ENCODE assay signal across 17 cellular contexts in the genomic region with DNA sequence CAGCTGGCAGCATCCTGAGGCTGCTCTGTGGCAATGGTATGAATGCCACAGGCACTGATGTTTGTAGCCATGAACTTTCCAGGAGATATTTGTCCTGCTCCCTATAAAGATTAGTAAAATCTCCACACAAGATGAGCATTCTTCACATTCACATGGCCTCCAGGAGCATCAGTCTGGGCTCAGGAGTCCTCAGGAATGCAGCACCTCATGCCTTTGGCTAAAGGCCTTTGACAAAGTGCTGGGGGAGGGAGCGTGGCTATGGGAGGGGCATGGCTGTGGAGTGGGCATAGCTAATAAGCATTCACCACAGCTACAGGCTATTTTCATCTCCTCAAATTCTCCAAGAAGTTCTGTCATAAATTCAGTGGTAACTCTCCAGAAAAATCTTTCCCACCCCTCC.
"Had no signal": no experiment of that assay in that cellular context is flagged by ENCODE, and none has a peak within 500 bp of the region (broad histone marks: within the 10 kb centered on the region; RNA-seq: fewer than 3 reads in every experiment).

No MANE protein-coding gene starts in this region.

- H3K4me3 Mint-ChIP-seq: natural killer cell treated with Interleukin-12 subunit alpha and Interleukin-12 subunit beta and Interleukin-15 and Interleukin-18, amount 100 ng/mL, for 72 hours had no signal

- H3K27ac Mint-ChIP-seq: natural killer cell treated with Interleukin-12 subunit alpha and Interleukin-12 subunit beta and Interleukin-15 and Interleukin-18, amount 100 ng/mL, for 72 hours had no signal

- DNase-seq: cerebellar nuclear complex; dermis blood vessel endothelial cell; heart left ventricle; hippocampal formation; mammary epithelial cell; mucosa of descending colon; psoas muscle; retina; right lobe of liver; stimulated activated CD4-positive, alpha-beta T cell treated with anti-CD3 and anti-CD28 coated beads, Interleukin-2, amount 100 ng/mL, for 24 hours; stimulated activated naive CD4-positive, alpha-beta T cell; stomach; substantia nigra; transverse colon had no signal

- H3K27ac ChIP-seq: heart left ventricle, psoas muscle, right lobe of liver, stomach, thoracic aorta, transverse colon had no signal

- H3K4me3 ChIP-seq: heart left ventricle, mucosa of descending colon, psoas muscle, right lobe of liver, stomach, thoracic aorta, transverse colon had no signal

- ATAC-seq: heart left ventricle; left lobe of liver; mucosa of descending colon; natural killer cell treated with Interleukin-12 subunit alpha and Interleukin-12 subunit beta and Interleukin-15 and Interleukin-18, amount 100 ng/mL, for 72 hours; psoas muscle; right lobe of liver had no signal

- H3K27me3 ChIP-seq: right lobe of liver had no signal

- H3K9me3 ChIP-seq: heart left ventricle, mucosa of descending colon, psoas muscle, right lobe of liver, stomach, thoracic aorta, transverse colon had no signal

- H3K4me1 ChIP-seq: heart left ventricle, psoas muscle, right lobe of liver, stomach, transverse colon had no signal

- H3K36me3 ChIP-seq: heart left ventricle, right lobe of liver, stomach, thoracic aorta, transverse colon had no signal

- H3K36me3 Mint-ChIP-seq: natural killer cell treated with Interleukin-12 subunit alpha and Interleukin-12 subunit beta and Interleukin-15 and Interleukin-18, amount 100 ng/mL, for 72 hours had no signal

- H3K9me3 Mint-ChIP-seq: natural killer cell treated with Interleukin-12 subunit alpha and Interleukin-12 subunit beta and Interleukin-15 and Interleukin-18, amount 100 ng/mL, for 72 hours had no signal
